Comparison of ENCODE assay signal across 24 cellular contexts in the genomic region with DNA sequence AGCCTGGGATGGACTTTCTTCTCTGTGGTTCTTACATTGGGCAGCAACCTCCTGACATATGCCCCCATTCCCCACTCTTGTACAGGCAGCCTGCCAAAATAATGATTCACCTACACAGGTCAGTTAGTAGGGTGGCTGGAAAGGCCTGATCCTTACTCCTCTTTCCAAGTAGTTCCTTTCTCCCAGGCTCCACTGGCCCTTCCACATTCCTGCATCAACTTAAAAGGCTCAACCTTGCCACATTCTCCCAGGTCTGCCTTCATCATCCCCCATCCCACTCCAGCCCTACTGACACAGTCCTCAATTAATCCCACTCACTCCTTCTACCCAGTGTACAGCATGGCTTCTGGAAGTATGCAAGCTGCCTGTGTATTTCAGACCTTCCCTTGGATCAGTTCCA.
DNase-seq lines count a peak whose midpoint lies in the region; ATAC-seq, FAIRE-seq and TF ChIP-seq lines count a peak whose summit lies in the region.
"Had no signal": no experiment of that assay in that cellular context is flagged by ENCODE, and none has a peak within 500 bp of the region (broad histone marks: within the 10 kb centered on the region; RNA-seq: fewer than 3 reads in every experiment).

No MANE protein-coding gene starts in this region.

- DNase-seq in DMS 273 (lab: John Stamatoyannopoulos, UW; ENCODE audit: unreplicated experiment) = peak; percentile 68
- peak; percentile 25 for DNase-seq in NT2/D1 (ENCODE audit: low read depth, low spot score)
- DNase-seq in H1 (ENCODE audit: low read depth in 1 of 2, low spot score in 2 of 2) = no peak
- DNase-seq in kidney tubule cell (ENCODE audit: low spot score) = peak; percentile 19
- DNase-seq in NCI-H2227 (lab: John Stamatoyannopoulos, UW; ENCODE audit: unreplicated experiment) = no peak
- no peak for DNase-seq in NCI-H2171 (lab: John Stamatoyannopoulos, UW)
- no peak for DNase-seq in Right ventricle myocardium superior
- DNase-seq: AML-193, DND-41, H9, KG1, NCI-H1105, NCI-H146, NCI-H2029 treated with DMSO at 0.1 percent for 48 hours, NCI-H2171 treated with DMSO at 0.1 percent for 48 hours, NCI-H446, NCI-H526, RPMI8226 had no signal

- no peak overlapping the region for H4K8ac ChIP-seq in H1 (ENCODE audit: extremely low read depth, insufficient read depth, low read length)

- H3K14ac ChIP-seq in H1 (ENCODE audit: insufficient read length) = no peak overlapping the region

- no peak overlapping the region for H3K4ac ChIP-seq in H1 (replicated peaks; ENCODE audit: insufficient read length, low read depth, low read length)

- FAIRE-seq in H1 (lab: Jason Lieb, UNC) = peak; percentile 7
- FAIRE-seq: GM18507, GM19239, HTR-8/SVneo had no signal

- H3K27ac ChIP-seq in H1 (ENCODE audit: low read depth, low read length) = no peak overlapping the region
- H3K27ac ChIP-seq: HL-60 had no signal

- no peak overlapping the region for H3K23ac ChIP-seq in H1 (ENCODE audit: insufficient read length)

- H2AK5ac ChIP-seq in H1 (ENCODE audit: low read depth, low read length) = no peak overlapping the region

- H3K79me1 ChIP-seq in H1 (ENCODE audit: low read depth, low read length) = no peaks in the 10 kb centered on the region

- H4K20me1 ChIP-seq in H1 (replicated peaks in 1 of 2; ENCODE audit: control insufficient read depth in 1 of 2, insufficient read depth in 2 of 2, low read length in 2 of 2) = no peaks in the 10 kb centered on the region

- H3K9me3 ChIP-seq in NT2/D1 (ENCODE audit: insufficient read depth, low read length) (no peaks in the 10 kb centered on the region), H1 (ENCODE audit: insufficient read depth in 2 of 2, low read depth in 1 of 2, low read length in 1 of 2) (no peaks in the 10 kb centered on the region)

- CTCF ChIA-PET in H1 (lab: Charles Lee; ENCODE audit: partially characterized antibody) = no interaction called here

- TF ChIP-seq EP300 in H1 (IDR thresholded peaks at IDR 0.05; ENCODE audit: borderline replicate concordance in 1 of 2, low read depth in 2 of 2, low read length in 2 of 2) = no peak

- H2BK15ac ChIP-seq in H1 (ENCODE audit: low read length) = peak overlapping the region; percentile 83; the same call in 1 of the 2 replicates

- TF ChIP-seq POLR2A in H1 (IDR thresholded peaks at IDR 0.05; ENCODE audit: control extremely low read depth in 1 of 2, low read depth in 2 of 2, low read length in 2 of 2) = no peak

- no peak for ATAC-seq in GM21528 (IDR thresholded peaks at IDR 0.05; ENCODE audit: low FRiP score, unreplicated experiment)
- no peak for ATAC-seq in Right ventricle myocardium superior (ENCODE audit: poor library complexity)
- ATAC-seq: SK-N-SH treated with all-trans-retinoic acid at 6 μM for 48 hours had no signal

- H3K56ac ChIP-seq in H1 (replicated peaks; ENCODE audit: insufficient read length, low read depth, low read length) = no peak overlapping the region

- H3K27me3 ChIP-seq in NT2/D1 (ENCODE audit: insufficient read depth, insufficient read length) (no peaks in the 10 kb centered on the region), H1 (replicated peaks in 1 of 4; ENCODE audit: control insufficient read depth in 3 of 4, extremely low read depth in 1 of 4, insufficient read depth in 3 of 4, low read length in 3 of 4) (no peaks in the 10 kb centered on the region)

- no peak for TF ChIP-seq RAD21 in H1 (IDR thresholded peaks at IDR 0.05 in 1 of 2, conservative IDR thresholded peaks at IDR 0.05 in 1 of 2; ENCODE audit: low read depth in 2 of 2, low read length in 2 of 2)

- H3K9ac ChIP-seq in NT2/D1 (ENCODE audit: insufficient read length, low read depth) = no peak overlapping the region
- no peak overlapping the region for H3K9ac ChIP-seq in H1 (replicated peaks in 1 of 4; ENCODE audit: extremely low read depth in 1 of 4, low read depth in 3 of 4, low read length in 3 of 4)

- POLR2A ChIA-PET in H1 (lab: Charles Lee; ENCODE audit: partially characterized antibody) = no interaction called here

- peak overlapping the region; percentile 77 for H2BK12ac ChIP-seq in H1 (ENCODE audit: low read depth, low read length)

- no peak overlapping the region for H2AFZ ChIP-seq in H1 (ENCODE audit: low read length)

- no peak for TF ChIP-seq CTCF in H1 (IDR thresholded peaks at IDR 0.05; ENCODE audit: control extremely low read depth in 1 of 3, insufficient read depth in 1 of 3, low read depth in 1 of 3, low read length in 3 of 3)

- H2BK20ac ChIP-seq in H1 (ENCODE audit: low read length) = 0 out of 2 replicates have a peak overlapping the region, but pooled peaks have one; percentile 7

- H4K5ac ChIP-seq in H1 (ENCODE audit: insufficient read length, low read depth, low read length) = no peak overlapping the region

- H2BK120ac ChIP-seq in H1 (replicated peaks; ENCODE audit: low read depth, low read length) = no peak overlapping the region

- H3K4me1 ChIP-seq in NT2/D1 (ENCODE audit: insufficient read depth, insufficient read length) (peaks cover 6% of the 10 kb centered on the region), H1 (replicated peaks in 1 of 4; ENCODE audit: control insufficient read depth in 3 of 4, insufficient read depth in 4 of 4, low read length in 3 of 4) (peaks cover 1 to 8% (median 5%) of the 10 kb centered on the region in 4 experiments; a peak in 4 of 7 replicates)

- peak overlapping the region; percentile 86 for H4K91ac ChIP-seq in H1 (replicated peaks; ENCODE audit: insufficient read length, low read length)

- H3K36me3 ChIP-seq in NT2/D1 (ENCODE audit: insufficient read depth, insufficient read length, low read length) = no peaks in the 10 kb centered on the region
- H3K36me3 ChIP-seq in H1 (ENCODE audit: control insufficient read depth in 2 of 4, insufficient read depth in 4 of 4, low read length in 3 of 4) = no peaks in the 10 kb centered on the region

- intact Hi-C loops in Right ventricle myocardium superior (cut with DNase I) = no loop called here

- H2BK5ac ChIP-seq in H1 (ENCODE audit: low read depth, low read length) = peak overlapping the region; percentile 55

- no peak overlapping the region for H3K18ac ChIP-seq in H1 (ENCODE audit: extremely low read depth, low read length)

- H3K4me2 ChIP-seq in H1 (ENCODE audit: insufficient read depth in 1 of 2, low read depth in 2 of 2, low read length in 2 of 2) = peak overlapping the region; percentile 34 to 37; a peak in 1 of 4 replicates

- H3K23me2 ChIP-seq in H1 (ENCODE audit: low read depth, low read length) = no peaks in the 10 kb centered on the region

- no peaks in the 10 kb centered on the region for H3K79me2 ChIP-seq in H1 (ENCODE audit: control insufficient read depth in 1 of 2, insufficient read depth in 2 of 2, low read length in 2 of 2)

- H3K4me3 ChIP-seq in NT2/D1 (ENCODE audit: insufficient read length, low read depth) = no peak overlapping the region
- H3K4me3 ChIP-seq in H1 (ENCODE audit: extremely low read depth in 1 of 4, insufficient read depth in 2 of 4, low read depth in 3 of 4, low read length in 4 of 4) = no peak overlapping the region

TF ChIP-seq in H1, 55 proteins besides CTCF, POLR2A, EP300 and RAD21:
- TF ChIP-seq SP4 (IDR thresholded peaks at IDR 0.05; ENCODE audit: low read length) = no peak
- TF ChIP-seq SP1 (IDR thresholded peaks at IDR 0.05; ENCODE audit: low read depth, low read length) = 0 out of 2 replicates have a peak, but pooled peaks have one; percentile 11
- TF ChIP-seq TEAD4 (IDR thresholded peaks at IDR 0.05; ENCODE audit: low read depth, low read length) = peak; percentile 83

Comparison
In these comparisons a context has a peak if more than half of its experiments do, and no peak if none do; other contexts are left out.
1. DNase-seq: peak in DMS 273 (single experiment), NT2/D1 (single experiment) and kidney tubule cell (single experiment); none in H1 (0 of 2), NCI-H2227 (single experiment), NCI-H2171 (single experiment) and Right ventricle myocardium superior (single experiment).